Comparison of ENCODE assay signal across 8 cellular contexts in the genomic region with DNA sequence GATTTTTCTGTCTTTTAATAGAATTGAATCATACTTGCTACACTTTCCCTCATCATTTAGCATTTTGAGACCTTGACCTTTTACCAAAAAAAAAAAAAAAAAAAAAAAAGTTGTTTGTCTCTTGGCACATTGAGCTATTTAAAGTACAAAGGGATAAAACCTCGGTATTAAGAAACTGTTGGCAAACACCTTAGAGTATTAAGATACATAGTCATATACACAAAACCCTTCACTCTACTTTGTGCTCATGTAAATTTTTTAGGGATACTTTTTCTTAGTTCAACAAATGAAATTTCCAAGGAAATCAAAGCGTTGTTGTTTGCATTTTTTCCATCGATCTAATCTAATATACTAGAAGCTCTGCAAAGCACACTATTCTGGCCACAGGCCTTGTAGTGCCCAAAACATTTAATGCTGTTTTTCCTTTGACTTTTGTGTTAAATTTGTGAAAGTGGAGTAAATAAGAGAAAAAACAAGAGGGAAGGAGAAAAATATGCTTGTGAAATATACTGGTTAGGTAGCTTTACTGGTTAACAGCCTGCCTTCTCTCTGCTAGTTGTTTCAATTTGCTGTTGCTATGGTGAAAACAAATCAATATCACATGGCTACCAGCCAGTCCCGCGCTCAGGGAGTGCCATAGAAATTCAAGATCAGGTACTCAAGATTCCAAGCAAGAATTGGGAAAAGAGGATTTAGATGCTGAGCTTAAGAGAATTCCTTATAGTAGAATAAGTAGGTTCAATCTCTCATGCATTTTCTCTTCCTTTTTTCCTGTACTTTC. TPM values are rescaled to one million over a fixed set of nuclear protein-coding genes. Genes with fewer than 3 reads are reported as not detected.
A peak's percentile ranks its signal among the peaks of the same experiment; 100 is the strongest.
DNase-seq lines count a peak whose midpoint lies in the region; ATAC-seq, FAIRE-seq and TF ChIP-seq lines count a peak whose summit lies in the region.

No MANE protein-coding gene starts in this region.

- ATAC-seq in GM18517 (IDR thresholded peaks at IDR 0.05; ENCODE audit: unreplicated experiment), result peak; percentile 26
- ATAC-seq in RWPE2 (ENCODE audit: low read depth), result no peak
- ATAC-seq in HG03045 (IDR thresholded peaks at IDR 0.05; ENCODE audit: unreplicated experiment), result no peak

- peaks cover 22% of the 10 kb centered on the region for H3K4me1 ChIP-seq in ACC112 (ENCODE audit: control insufficient read depth, insufficient read depth, low read length, unreplicated experiment)
- peaks cover 34% of the 10 kb centered on the region for H3K4me1 ChIP-seq in RWPE2 (ENCODE audit: insufficient read depth, poor library complexity, severe bottlenecking)
- peaks cover 37 to 55% of the 10 kb centered on the region in 2 donors for H3K4me1 ChIP-seq in mucosa of rectum (ENCODE audit: control insufficient read depth in 2 of 2, insufficient read depth in 2 of 2, low read length in 2 of 2)

- H3K27ac ChIP-seq in ACC112 (ENCODE audit: low read depth, low read length), result peak overlapping the region; percentile 97
- peak overlapping the region; percentile 70 for H3K27ac ChIP-seq in RWPE2 (ENCODE audit: poor library complexity, severe bottlenecking)
- H3K27ac ChIP-seq in mucosa of rectum (ENCODE audit: low read depth in 2 of 2, low read length in 2 of 2), result peak overlapping the region; percentile 88 to 92

- FAIRE-seq in GM12891 (lab: Jason Lieb, UNC), result no peak

- H3K4me3 ChIP-seq in ACC112 (ENCODE audit: low read depth, low read length), result peak overlapping the region; percentile 94
- peak overlapping the region; percentile 50 for H3K4me3 ChIP-seq in RWPE2 (ENCODE audit: severe bottlenecking)
- peak overlapping the region; percentile 83 to 91 for H3K4me3 ChIP-seq in mucosa of rectum (ENCODE audit: low read length in 2 of 2)

- H3K9ac ChIP-seq in mucosa of rectum (ENCODE audit: low read depth in 1 of 2, low read length in 2 of 2), result peak overlapping the region; percentile 81 to 82

- no peak overlapping the region for H2AFZ ChIP-seq in ACC112 (ENCODE audit: low read length, unreplicated experiment)

- DNase-seq in RWPE2 (ENCODE audit: low spot score) (no peak), dedifferentiated amniotic fluid mesenchymal stem cell (ENCODE audit: extremely low spot score) (peak; percentile 42), GM12891 (ENCODE audit: insufficient read length, low spot score) (no peak), amniotic stem cell (lab: John Stamatoyannopoulos, UW) (no peak)

- no peaks in the 10 kb centered on the region for H3K36me3 ChIP-seq in ACC112 (ENCODE audit: insufficient read depth, low read length)
- H3K36me3 ChIP-seq in RWPE2 (ENCODE audit: low read depth), result peaks cover 8% of the 10 kb centered on the region; the same call in 1 of the 2 replicates
- H3K36me3 ChIP-seq in mucosa of rectum (ENCODE audit: control insufficient read depth in 2 of 2, insufficient read depth in 2 of 2, low read length in 2 of 2), result no peaks in the 10 kb centered on the region

- peaks cover 68% of the 10 kb centered on the region for H3K79me2 ChIP-seq in ACC112 (ENCODE audit: control insufficient read depth, insufficient read depth, low read length, unreplicated experiment)

- TF ChIP-seq CTCF in RWPE2 (IDR thresholded peaks at IDR 0.05; ENCODE audit: poor library complexity, severe bottlenecking), result no peak

- TF ChIP-seq POLR2A in GM12891 (IDR thresholded peaks at IDR 0.05; ENCODE audit: low read depth, low read length), result no peak

- no peaks in the 10 kb centered on the region for H3K27me3 ChIP-seq in ACC112 (ENCODE audit: insufficient read depth, low read length)
- no peaks in the 10 kb centered on the region for H3K27me3 ChIP-seq in RWPE2 (ENCODE audit: insufficient read depth, poor library complexity, severe bottlenecking)
- no peaks in the 10 kb centered on the region for H3K27me3 ChIP-seq in mucosa of rectum (ENCODE audit: control insufficient read depth in 2 of 2, insufficient read depth in 2 of 2, low read length in 2 of 2)

- H3K9me3 ChIP-seq in RWPE2 (ENCODE audit: severe bottlenecking) (no peaks in the 10 kb centered on the region), mucosa of rectum (ENCODE audit: control insufficient read depth in 2 of 2, low read length in 2 of 2) (no peaks in the 10 kb centered on the region)

TF ChIP-seq in GM12891, 5 proteins besides CTCF, POLR2A, EP300 and RAD21:
- TF ChIP-seq TAF1 (IDR thresholded peaks at IDR 0.05; ENCODE audit: low read depth, low read length) (no peak), PAX5 (IDR thresholded peaks at IDR 0.05; ENCODE audit: insufficient read depth, low read length, severe bottlenecking) (no peak), POU2F2 (IDR thresholded peaks at IDR 0.05; ENCODE audit: low read depth, low read length) (no peak), POLR2AphosphoS5 (IDR thresholded peaks at IDR 0.05; ENCODE audit: low read depth, low read length) (no peak), SPI1 (IDR thresholded peaks at IDR 0.05; ENCODE audit: low read depth, low read length) (no peak)

RNA-seq across cellular contexts. Expression of a gene that starts 2.6 kb away (rescaled TPM):
- 1.7 TPM for polyA plus RNA-seq in GM12891 (2012; ENCODE audit: low read depth, missing spikeins)
